In the genomic region with DNA sequence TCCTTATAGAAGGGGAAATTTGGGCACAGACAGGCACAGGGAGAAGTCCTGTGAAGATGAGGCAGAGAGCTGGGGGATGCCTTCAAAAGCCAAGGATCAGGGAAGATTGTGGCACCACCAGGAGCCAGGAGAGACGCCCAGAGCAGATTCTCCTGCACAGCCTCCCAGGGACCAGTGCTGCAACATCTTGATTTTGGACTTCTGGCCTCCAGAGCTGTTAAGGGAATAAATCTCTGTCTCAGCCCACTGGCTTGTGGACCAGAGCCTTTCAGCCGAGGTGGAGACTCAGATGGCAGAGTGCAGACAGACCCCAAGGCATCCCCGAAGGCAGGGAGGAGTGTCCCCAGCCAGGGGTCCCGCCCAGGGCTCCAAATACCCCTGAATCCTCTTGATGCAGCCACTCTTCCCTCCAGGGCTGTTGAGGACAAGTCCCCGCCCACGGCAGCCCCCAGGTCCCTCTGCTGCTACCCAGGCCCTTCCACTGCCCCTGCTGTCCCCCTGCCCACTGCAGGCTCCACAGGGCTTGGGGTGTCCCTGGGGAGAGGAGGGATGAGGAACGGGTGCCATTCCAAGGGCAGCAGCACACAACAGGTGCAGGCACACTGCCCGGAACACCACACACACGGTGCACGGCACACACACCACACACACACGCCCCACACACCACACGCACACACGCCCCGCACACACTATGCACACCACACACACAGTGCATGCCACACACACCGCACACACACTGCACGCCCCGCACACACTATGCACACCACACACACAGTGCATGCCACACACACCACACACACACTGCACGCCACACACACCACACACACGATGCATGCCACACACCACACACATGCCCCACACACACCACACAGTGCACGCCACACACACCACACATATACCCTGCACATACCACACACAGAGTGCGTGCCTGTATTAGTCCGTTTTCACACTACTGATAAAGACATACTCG, we compare ENCODE assay signal across 21 cellular contexts.
DNase-seq lines count a peak whose midpoint lies in the region; ATAC-seq and TF ChIP-seq lines count a peak whose summit lies in the region.
"Had no signal": no experiment of that assay in that cellular context is flagged by ENCODE, and none has a peak within 500 bp of the region (broad histone marks: within the 10 kb centered on the region; RNA-seq: fewer than 3 reads in every experiment).

No MANE protein-coding gene starts in this region.

- peaks cover 13% of the 10 kb centered on the region in 2 experiments for H3K9me3 Mint-ChIP-seq in H9
- H3K9me3 Mint-ChIP-seq in WTC11 = peaks cover 20% of the 10 kb centered on the region
- H3K9me3 Mint-ChIP-seq in stimulated activated memory B cell treated with anti-CD40 and anti-IgM and Interleukin-4, amounts not matched to agents 10 μg/mL and 1 μg/mL and 100 μg/mL, for 72 hours = peaks cover 7% of the 10 kb centered on the region
- H3K9me3 Mint-ChIP-seq: activated CD4-positive, alpha-beta memory T cell treated with anti-CD3 and anti-CD28 coated beads, Interleukin-2, amount 10 ng/mL, durations not matched to agents 7 days and 5 days had no signal

- no peaks in the 10 kb centered on the region for H3K9me3 ChIP-seq in H9 (ENCODE audit: control insufficient read depth, low read depth, low read length)
- no peaks in the 10 kb centered on the region for H3K9me3 ChIP-seq in GM23248 (ENCODE audit: low read depth)

- H3K4me1 ChIP-seq in H9 (ENCODE audit: insufficient read depth, low read length) (peaks cover 1% of the 10 kb centered on the region), mesendoderm (ENCODE audit: control insufficient read depth, low read depth, low read length) (no peaks in the 10 kb centered on the region), GM23248 (ENCODE audit: insufficient read depth) (0 out of 2 replicates have a peak, but pooled peaks cover 3% of the 10 kb centered on the region)
- H3K4me1 ChIP-seq: breast epithelium, stomach had no signal

- ATAC-seq in WTC11 = no peak
- peak; percentile 35 for ATAC-seq in stimulated activated memory B cell treated with anti-CD40 and anti-IgM and Interleukin-4, amounts not matched to agents 10 μg/mL and 1 μg/mL and 100 μg/mL, for 72 hours

- H3K4me2 ChIP-seq in H9 (ENCODE audit: insufficient read depth, insufficient read length, low read length) (no peak overlapping the region), mesendoderm (ENCODE audit: low read length) (no peak overlapping the region), GM23248 (ENCODE audit: unreplicated experiment) (no peak overlapping the region)
- H3K4me2 ChIP-seq: KMS-11 had no signal

- H3K56ac ChIP-seq in H9 (ENCODE audit: insufficient read length, low read depth, low read length) = no peak overlapping the region
- H3K56ac ChIP-seq in mesendoderm (ENCODE audit: low read length) = peak overlapping the region; percentile 42

- H4K20me1 ChIP-seq in H9 (ENCODE audit: control insufficient read depth, insufficient read depth, insufficient read length) (peaks cover 2% of the 10 kb centered on the region), GM23248 (ENCODE audit: insufficient read depth) (no peaks in the 10 kb centered on the region)

- no peak overlapping the region for H4K91ac ChIP-seq in H9 (ENCODE audit: insufficient read length, low read depth, low read length)

- H3F3A ChIP-seq in GM23248 (ENCODE audit: insufficient read depth) = no peaks in the 10 kb centered on the region

- H2AFZ ChIP-seq in H9 (ENCODE audit: low read length) (no peak overlapping the region), GM23248 (no peak overlapping the region)

- H3K79me2 ChIP-seq in H9 (ENCODE audit: insufficient read depth, low read length) (no peaks in the 10 kb centered on the region), mesendoderm (ENCODE audit: control insufficient read depth, insufficient read depth, low read length) (no peaks in the 10 kb centered on the region), GM23248 (ENCODE audit: insufficient read depth) (no peaks in the 10 kb centered on the region)

- H2BK5ac ChIP-seq in H9 (ENCODE audit: insufficient read length, low read length) (no peak overlapping the region), mesendoderm (ENCODE audit: low read length) (peak overlapping the region; percentile 11)

- no peaks in the 10 kb centered on the region for H3K79me1 ChIP-seq in H9 (ENCODE audit: insufficient read depth, low read depth, low read length, poor library complexity, severe bottlenecking)
- no peaks in the 10 kb centered on the region for H3K79me1 ChIP-seq in mesendoderm (ENCODE audit: low read length)

- CTCF ChIA-PET in WTC11 (lab: Charles Lee) = interaction anchor here (1.3 to 1.9 kb wide), 2 partner anchors 121 to 142 kb away, joined by 4 to 5 read pairs; no protein-coding TSS in a partner anchor

- H3K23me2 ChIP-seq in H9 (ENCODE audit: insufficient read length, low read depth, low read length, poor library complexity, severe bottlenecking) = no peaks in the 10 kb centered on the region

- H3K14ac ChIP-seq in H9 (ENCODE audit: insufficient read depth, low read length) = 0 out of 2 replicates have a peak overlapping the region, but pooled peaks have one; percentile 34

- H3K9me2 ChIP-seq in GM23248 (ENCODE audit: insufficient read depth) = no peaks in the 10 kb centered on the region

- in situ Hi-C loops in GM23248 (cut with MboI) = no loop called here

- peak overlapping the region; percentile 91 for H4K5ac ChIP-seq in H9 (ENCODE audit: insufficient read length, low read depth, low read length)
- H4K5ac ChIP-seq in mesendoderm (ENCODE audit: low read length) = no peak overlapping the region

- no peak overlapping the region for H2BK20ac ChIP-seq in H9 (ENCODE audit: low read depth, low read length, poor library complexity, severe bottlenecking)

- peaks cover 11 to 12% of the 10 kb centered on the region in 2 experiments for H3K4me1 Mint-ChIP-seq in H9
- H3K4me1 Mint-ChIP-seq in WTC11 = peaks cover 20% of the 10 kb centered on the region
- H3K4me1 Mint-ChIP-seq in stimulated activated memory B cell treated with anti-CD40 and anti-IgM and Interleukin-4, amounts not matched to agents 10 μg/mL and 1 μg/mL and 100 μg/mL, for 72 hours = no peaks in the 10 kb centered on the region
- H3K4me1 Mint-ChIP-seq: activated CD4-positive, alpha-beta memory T cell treated with anti-CD3 and anti-CD28 coated beads, Interleukin-2, amount 10 ng/mL, durations not matched to agents 7 days and 5 days had no signal

- peak overlapping the region; percentile 61 for H3K18ac ChIP-seq in H9 (ENCODE audit: insufficient read length, low read depth, low read length)
- H3K18ac ChIP-seq in mesendoderm (ENCODE audit: low read length) = no peak overlapping the region

- H3K36me3 Mint-ChIP-seq in H9 (ENCODE audit: insufficient read depth in 1 of 3, low read depth in 3 of 3) = 0 out of 7 replicates have a peak, but pooled peaks cover 0 to 7% (median 0%) of the 10 kb centered on the region in 3 experiments
- H3K36me3 Mint-ChIP-seq in WTC11 = peaks cover 12% of the 10 kb centered on the region
- H3K36me3 Mint-ChIP-seq in stimulated activated memory B cell treated with anti-CD40 and anti-IgM and Interleukin-4, amounts not matched to agents 10 μg/mL and 1 μg/mL and 100 μg/mL, for 72 hours = no peaks in the 10 kb centered on the region

- H3K4me3 Mint-ChIP-seq in H9 (no peak overlapping the region; a peak in 1 of 5 replicates), WTC11 (no peak overlapping the region)
- H3K4me3 Mint-ChIP-seq in stimulated activated memory B cell treated with anti-CD40 and anti-IgM and Interleukin-4, amounts not matched to agents 10 μg/mL and 1 μg/mL and 100 μg/mL, for 72 hours = no peak overlapping the region
- H3K4me3 Mint-ChIP-seq: activated CD4-positive, alpha-beta memory T cell treated with anti-CD3 and anti-CD28 coated beads, Interleukin-2, amount 10 ng/mL, durations not matched to agents 7 days and 5 days; nephron had no signal

- H4K8ac ChIP-seq in H9 (replicated peaks; ENCODE audit: insufficient read length, low read depth, low read length) (peak overlapping the region; percentile 15), mesendoderm (ENCODE audit: low read depth, low read length) (no peak overlapping the region)

- H2AK5ac ChIP-seq in H9 (ENCODE audit: insufficient read length, low read length) = no peak overlapping the region
- no peak overlapping the region for H2AK5ac ChIP-seq in mesendoderm (ENCODE audit: low read length)

- H3K4ac ChIP-seq in H9 (ENCODE audit: low read depth, low read length) (no peak overlapping the region), mesendoderm (ENCODE audit: low read depth, low read length) (no peak overlapping the region)

- WGBS in H9 (ENCODE audit: extremely low coverage, insufficient read length, low lambda C conversion rate) = no CpG with 5 or more reads among the region's 23 CpGs
- no CpG with 5 or more reads among the region's 23 CpGs for WGBS in mesendoderm (ENCODE audit: extremely low coverage, insufficient coverage, low lambda C conversion rate)
- WGBS in GM23248 (ENCODE audit: low coverage in 1 of 2, low lambda C conversion rate in 2 of 2, missing lambda C conversion rate in 2 of 2), 2 experiments = 58 to 69% methylated on average over 14 to 23 of the region's 23 CpGs

- POLR2A ChIA-PET in WTC11 (lab: Charles Lee) = no interaction called here

- H3K27ac ChIP-seq in H9 (ENCODE audit: insufficient read length, low read depth, low read length) (no peak overlapping the region), mesendoderm (ENCODE audit: low read depth, low read length) (no peak overlapping the region), GM23248 (no peak overlapping the region)
- H3K27ac ChIP-seq: breast epithelium, C4-2B, KMS-11, stomach, tibial nerve had no signal

- DNase-seq in H9 (no peak), WTC11 (ENCODE audit: low spot score) (no peak), mesendoderm (no peak), GM23248 (no peak), DMS114 treated with DMSO at 0.1 percent for 48 hours (lab: John Stamatoyannopoulos, UW; ENCODE audit: unreplicated experiment) (no peak), COLO668 (lab: John Stamatoyannopoulos, UW; ENCODE audit: unreplicated experiment) (no peak), ecto neural progenitor cell (ENCODE audit: low spot score) (no peak)
- DNase-seq: activated CD4-positive, alpha-beta memory T cell treated with anti-CD3 and anti-CD28 coated beads, Interleukin-2, amount 10 ng/mL, durations not matched to agents 7 days and 5 days; activated effector memory CD4-positive, alpha-beta T cell treated with anti-CD3 and anti-CD28 coated beads, Interleukin-2, amount 50 U/mL, for 16 hours; activated T-cell treated with anti-CD3 and anti-CD28 coated beads for 4 hours; midbrain; NCI-H187; NCI-H526 treated with DMSO at 0.1 percent for 48 hours; stimulated activated CD4-positive, alpha-beta T cell treated with anti-CD3 and anti-CD28 coated beads, Interleukin-4, amount 100 ng/mL, for 1 hour; stomach had no signal

- H2BK15ac ChIP-seq in H9 (ENCODE audit: low read depth, low read length) (no peak overlapping the region), mesendoderm (replicated peaks; ENCODE audit: low read depth) (no peak overlapping the region)

- no peaks in the 10 kb centered on the region for H3K36me3 ChIP-seq in mesendoderm (ENCODE audit: control insufficient read depth, insufficient read depth, low read length)
- no peaks in the 10 kb centered on the region for H3K36me3 ChIP-seq in GM23248 (ENCODE audit: low read depth)
- H3K36me3 ChIP-seq: breast epithelium, stomach, tibial nerve had no signal

- H3K23ac ChIP-seq in H9 (ENCODE audit: insufficient read length, low read depth, low read length) = no peak overlapping the region
- peak overlapping the region; percentile 15 for H3K23ac ChIP-seq in mesendoderm (ENCODE audit: low read length)

- H3K27me3 ChIP-seq in H9 (ENCODE audit: insufficient read depth, low read length) = no peaks in the 10 kb centered on the region
- H3K27me3 ChIP-seq in mesendoderm (ENCODE audit: insufficient read depth, low read length, poor library complexity) = no peaks in the 10 kb centered on the region
- no peaks in the 10 kb centered on the region for H3K27me3 ChIP-seq in GM23248 (replicated peaks; ENCODE audit: insufficient read depth)
- H3K27me3 ChIP-seq: breast epithelium, tibial nerve had no signal

- H2BK12ac ChIP-seq in H9 (ENCODE audit: insufficient read length, low read depth, low read length) = no peak overlapping the region

- no peak for TF ChIP-seq CTCF in H9 (conservative IDR thresholded peaks at IDR 0.05)
- no peak for TF ChIP-seq CTCF in WTC11 (IDR thresholded peaks at IDR 0.05)

- H3K4me3 ChIP-seq in mesendoderm (ENCODE audit: low read length) = no peak overlapping the region
- H3K4me3 ChIP-seq in GM23248 = no peak overlapping the region
- H3K4me3 ChIP-seq: stomach, tibial nerve had no signal

- H3T11ph ChIP-seq in H9 (ENCODE audit: low read length) = no peak overlapping the region

- no peak overlapping the region for H2BK120ac ChIP-seq in H9 (ENCODE audit: low read depth, low read length, poor library complexity, severe bottlenecking)
- H2BK120ac ChIP-seq in mesendoderm (ENCODE audit: low read depth, low read length) = no peak overlapping the region

- H3K9ac ChIP-seq in H9 (ENCODE audit: extremely low read depth, insufficient read length, low read length) = no peak overlapping the region
- no peak overlapping the region for H3K9ac ChIP-seq in mesendoderm (ENCODE audit: low read length)
- no peak overlapping the region for H3K9ac ChIP-seq in GM23248
- H3K9ac ChIP-seq: KMS-11 had no signal

- H3K27me3 Mint-ChIP-seq in H9 (ENCODE audit: low read depth) (peaks cover 29% of the 10 kb centered on the region), WTC11 (ENCODE audit: low read depth) (peaks cover 8% of the 10 kb centered on the region)
- H3K27me3 Mint-ChIP-seq in stimulated activated memory B cell treated with anti-CD40 and anti-IgM and Interleukin-4, amounts not matched to agents 10 μg/mL and 1 μg/mL and 100 μg/mL, for 72 hours = no peaks in the 10 kb centered on the region
- H3K27me3 Mint-ChIP-seq: activated CD4-positive, alpha-beta memory T cell treated with anti-CD3 and anti-CD28 coated beads, Interleukin-2, amount 10 ng/mL, durations not matched to agents 7 days and 5 days had no signal

- H3K27ac Mint-ChIP-seq in H9 = peak overlapping the region in 1 of 3 experiments; percentile 65; a peak in 2 of 7 replicates
- H3K27ac Mint-ChIP-seq in WTC11 = peak overlapping the region; percentile 34
- H3K27ac Mint-ChIP-seq in stimulated activated memory B cell treated with anti-CD40 and anti-IgM and Interleukin-4, amounts not matched to agents 10 μg/mL and 1 μg/mL and 100 μg/mL, for 72 hours = no peak overlapping the region
- H3K27ac Mint-ChIP-seq: activated CD4-positive, alpha-beta memory T cell treated with anti-CD3 and anti-CD28 coated beads, Interleukin-2, amount 10 ng/mL, durations not matched to agents 7 days and 5 days; nephron had no signal
